ENCODE assay signal across 13 cellular contexts in the genomic region with DNA sequence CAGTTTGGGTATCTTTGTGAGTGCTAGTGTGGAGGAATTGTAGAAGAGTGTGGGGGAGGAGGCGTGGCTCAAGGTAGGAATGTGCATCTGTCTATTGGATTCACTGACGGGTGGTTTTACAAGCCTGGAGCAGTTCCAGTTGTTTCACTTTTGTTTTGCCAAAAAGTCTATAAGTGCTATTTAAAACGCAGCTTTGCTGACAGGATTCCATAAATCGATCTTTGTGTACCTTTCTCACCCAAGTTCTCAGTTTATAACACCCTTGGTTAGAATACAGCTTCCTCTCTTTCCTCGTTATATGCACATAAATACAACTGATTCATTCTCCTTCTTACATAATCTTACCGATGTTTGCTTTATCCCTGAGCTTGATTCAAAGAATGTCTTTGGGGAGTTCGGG.
DNase-seq lines count a peak whose midpoint lies in the region; ATAC-seq and TF ChIP-seq lines count a peak whose summit lies in the region.
"Had no signal": no experiment of that assay in that cellular context is flagged by ENCODE, and none has a peak within 500 bp of the region (broad histone marks: within the 10 kb centered on the region; RNA-seq: fewer than 3 reads in every experiment).

No MANE protein-coding gene starts in this region.

- H3K23ac ChIP-seq in mesendoderm (ENCODE audit: low read length) = peak overlapping the region; percentile 32

- H4K5ac ChIP-seq in mesendoderm (ENCODE audit: low read length) = no peak overlapping the region

- no peaks in the 10 kb centered on the region for H3K9me3 Mint-ChIP-seq in stimulated activated memory B cell treated with anti-CD40 and anti-IgM and Interleukin-4, amounts not matched to agents 10 μg/mL and 1 μg/mL and 100 μg/mL, for 72 hours
- H3K9me3 Mint-ChIP-seq: neural crest cell had no signal

- peak overlapping the region in 2 of 3 donors; percentile 38 to 51 for H3K4me3 ChIP-seq in breast epithelium
- no peak overlapping the region for H3K4me3 ChIP-seq in mesendoderm (ENCODE audit: low read length)

- H2BK120ac ChIP-seq in mesendoderm (ENCODE audit: low read depth, low read length) = no peak overlapping the region

- H3K27ac Mint-ChIP-seq in stimulated activated memory B cell treated with anti-CD40 and anti-IgM and Interleukin-4, amounts not matched to agents 10 μg/mL and 1 μg/mL and 100 μg/mL, for 72 hours = no peak overlapping the region

- no peak overlapping the region for H3K4ac ChIP-seq in mesendoderm (ENCODE audit: low read depth, low read length)

- H2AK5ac ChIP-seq in mesendoderm (ENCODE audit: low read length) = no peak overlapping the region

- TF ChIP-seq POLR2A in breast epithelium (IDR thresholded peaks at IDR 0.05) = no peak

- H2BK5ac ChIP-seq in mesendoderm (ENCODE audit: low read length) = no peak overlapping the region

- H3K79me1 ChIP-seq in mesendoderm (ENCODE audit: low read length) = no peaks in the 10 kb centered on the region

- TF ChIP-seq CTCF in breast epithelium (IDR thresholded peaks at IDR 0.05) = no peak

- H3K9me3 ChIP-seq in breast epithelium = no peaks in the 10 kb centered on the region

- H3K18ac ChIP-seq in mesendoderm (ENCODE audit: low read length) = no peak overlapping the region

- no peaks in the 10 kb centered on the region for H3K36me3 ChIP-seq in breast epithelium
- H3K36me3 ChIP-seq in mesendoderm (ENCODE audit: control insufficient read depth, insufficient read depth, low read length) = no peaks in the 10 kb centered on the region

- H3K27me3 ChIP-seq in breast epithelium = no peaks in the 10 kb centered on the region
- H3K27me3 ChIP-seq in mesendoderm (ENCODE audit: insufficient read depth, low read length, poor library complexity) = no peaks in the 10 kb centered on the region

- H3K4me1 Mint-ChIP-seq in stimulated activated memory B cell treated with anti-CD40 and anti-IgM and Interleukin-4, amounts not matched to agents 10 μg/mL and 1 μg/mL and 100 μg/mL, for 72 hours = peaks cover 11% of the 10 kb centered on the region
- H3K4me1 Mint-ChIP-seq: neural crest cell had no signal

- no peaks in the 10 kb centered on the region for H3K27me3 Mint-ChIP-seq in stimulated activated memory B cell treated with anti-CD40 and anti-IgM and Interleukin-4, amounts not matched to agents 10 μg/mL and 1 μg/mL and 100 μg/mL, for 72 hours

- no peak overlapping the region for H2BK15ac ChIP-seq in mesendoderm (replicated peaks; ENCODE audit: low read depth)

- intact Hi-C loops in breast epithelium (cut with DNase I; ENCODE audit: low total_unique reads) = no loop called here

- no peak overlapping the region for H3K9ac ChIP-seq in mesendoderm (ENCODE audit: low read length)

- no peak for ATAC-seq in stimulated activated memory B cell treated with anti-CD40 and anti-IgM and Interleukin-4, amounts not matched to agents 10 μg/mL and 1 μg/mL and 100 μg/mL, for 72 hours
- ATAC-seq: Panc1 had no signal

- no peak overlapping the region for H3K4me3 Mint-ChIP-seq in stimulated activated memory B cell treated with anti-CD40 and anti-IgM and Interleukin-4, amounts not matched to agents 10 μg/mL and 1 μg/mL and 100 μg/mL, for 72 hours
- H3K4me3 Mint-ChIP-seq: neural crest cell had no signal

- no peak overlapping the region for H3K27ac ChIP-seq in breast epithelium
- H3K27ac ChIP-seq in mesendoderm (ENCODE audit: low read depth, low read length) = no peak overlapping the region
- H3K27ac ChIP-seq: HL-60 had no signal

- no peak overlapping the region for H3K4me2 ChIP-seq in mesendoderm (ENCODE audit: low read length)

- no peak overlapping the region for H4K8ac ChIP-seq in mesendoderm (ENCODE audit: low read depth, low read length)

- peak; percentile 17 for DNase-seq in A172 (ENCODE audit: low spot score)
- DNase-seq in HT1080 (ENCODE audit: low read depth) = peak; percentile 15
- DNase-seq in breast epithelium (ENCODE audit: low spot score in 2 of 2) = no peak
- DNase-seq in mesendoderm = no peak
- no peak for DNase-seq in D341Med (ENCODE audit: low spot score)
- DNase-seq in NCI-H1694 (lab: John Stamatoyannopoulos, UW) = no peak
- DNase-seq in NCI-H2171 treated with DMSO at 0.1 percent for 48 hours (lab: John Stamatoyannopoulos, UW) = no peak
- DNase-seq: head of caudate nucleus, NCI-H187 treated with DMSO at 0.1 percent for 48 hours had no signal

- no peak overlapping the region for H3K56ac ChIP-seq in mesendoderm (ENCODE audit: low read length)

- H3K4me1 ChIP-seq in breast epithelium (no peaks in the 10 kb centered on the region), mesendoderm (ENCODE audit: control insufficient read depth, low read depth, low read length) (peaks cover 11% of the 10 kb centered on the region)

- no peaks in the 10 kb centered on the region for H3K36me3 Mint-ChIP-seq in stimulated activated memory B cell treated with anti-CD40 and anti-IgM and Interleukin-4, amounts not matched to agents 10 μg/mL and 1 μg/mL and 100 μg/mL, for 72 hours

- no CpG with 5 or more reads among the region's 7 CpGs for WGBS in mesendoderm (ENCODE audit: extremely low coverage, insufficient coverage, low lambda C conversion rate)

- no peaks in the 10 kb centered on the region for H3K79me2 ChIP-seq in mesendoderm (ENCODE audit: control insufficient read depth, insufficient read depth, low read length)

Comparison
In these comparisons a context has a peak if more than half of its experiments do, and no peak if none do; other contexts are left out.
1. DNase-seq: peak in A172 (single experiment) and HT1080 (single experiment); none in breast epithelium (0 of 2), mesendoderm (single experiment), D341Med (single experiment), NCI-H1694 (single experiment) and NCI-H2171 treated with DMSO at 0.1 percent for 48 hours (single experiment).